In the genomic region with DNA sequence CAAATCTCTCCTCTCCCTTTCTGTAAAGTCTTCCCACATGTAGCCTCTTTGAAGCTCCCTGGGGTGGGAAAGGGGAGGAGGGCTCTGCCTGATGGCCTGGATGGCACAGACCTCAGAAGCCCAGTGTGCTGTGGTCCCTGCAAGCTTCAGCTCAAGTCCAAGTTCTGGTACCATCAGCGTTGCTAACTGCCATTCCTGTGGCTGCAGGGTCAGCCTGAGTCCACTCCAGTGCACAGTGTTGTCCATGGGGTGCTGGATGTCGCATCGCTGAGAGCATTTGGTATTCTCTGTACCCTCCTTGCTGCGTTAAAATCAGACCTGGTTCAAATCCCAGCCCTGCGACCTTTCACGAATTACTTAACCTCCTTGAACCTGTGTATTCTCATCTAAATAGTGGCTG, we compare ENCODE assay signal across 30 cellular contexts.
DNase-seq lines count a peak whose midpoint lies in the region; ATAC-seq and TF ChIP-seq lines count a peak whose summit lies in the region.
"Had no signal": no experiment of that assay in that cellular context is flagged by ENCODE, and none has a peak within 500 bp of the region (broad histone marks: within the 10 kb centered on the region; RNA-seq: fewer than 3 reads in every experiment).

No MANE protein-coding gene starts in this region.

- no peak for DNase-seq in activated T-cell treated with anti-CD3 and anti-CD28 coated beads, Interleukin-2, amount 50 U/mL, for 72 hours
- DNase-seq in activated T-cell treated with anti-CD3 and anti-CD28 coated beads for 4 hours (no peak), WTC11 (ENCODE audit: low spot score) (no peak), mesothelial cell of epicardium (ENCODE audit: low spot score in 2 of 2, unreplicated experiment in 2 of 2) (no peak), mammary epithelial cell (no peak), dorsolateral prefrontal cortex (no peak), midbrain (lab: John Stamatoyannopoulos, UW) (no peak)
- DNase-seq: activated CD4-positive, alpha-beta T cell treated with anti-CD3 and anti-CD28 coated beads, Interleukin-2, amount 10 ng/mL, durations not matched to agents 24 days and 14 days; activated CD8-positive, alpha-beta memory T cell treated with anti-CD3 and anti-CD28 coated beads, Interleukin-2, amount 50 U/mL, for 48 hours; activated naive CD4-positive, alpha-beta T cell treated with Interleukin-2 at 50 U/mL for 16 hours; aorta; BE2C; central memory CD4-positive, alpha-beta T cell; erythroblast; foreskin fibroblast; left lung; MM.1S; NCI-H1417 treated with DMSO at 0.1 percent for 48 hours; NCI-H446 treated with DMSO at 0.1 percent for 48 hours; nucleus accumbens; PC-3; SHP77; stimulated activated CD4-positive, alpha-beta T cell treated with anti-CD3 and anti-CD28 coated beads, Interleukin-2, amount 100 ng/mL, for 24 hours; stimulated activated naive CD4-positive, alpha-beta T cell had no signal

- H3K27ac ChIP-seq in temporal lobe (ENCODE audit: low read depth, low read length) (peak overlapping the region; percentile 7), mammary epithelial cell (ENCODE audit: insufficient read depth, low read depth, low read length) (no peak overlapping the region), dorsolateral prefrontal cortex (peak overlapping the region in 13 of 59 donors; percentile 4 to 52 (median 23))
- H3K27ac ChIP-seq: A549, left lung had no signal

- dilution Hi-C loops in mammary epithelial cell (cut with HindIII; ENCODE audit: low sequenced_read_pairs) = loop anchor here (5.0 kb wide), 3 partner anchors 41 to 86 kb away; no protein-coding TSS in a partner anchor

- in situ Hi-C loops in mammary epithelial cell (cut with MboI; ENCODE audit: low sequenced_read_pairs in 2 of 2) = no loop called here

- no peak overlapping the region for H3K9ac ChIP-seq in mammary epithelial cell (ENCODE audit: insufficient read depth, low read length)

- POLR2A ChIA-PET in WTC11 (lab: Charles Lee) = no interaction called here

- H3K27ac Mint-ChIP-seq in activated T-cell treated with anti-CD3 and anti-CD28 coated beads, Interleukin-2, amount 50 U/mL, for 72 hours = peak overlapping the region; percentile 61
- H3K27ac Mint-ChIP-seq in WTC11 (peak overlapping the region; percentile 22; the same call in 1 of the 2 replicates), mesothelial cell of epicardium (peak overlapping the region; percentile 44)
- H3K27ac Mint-ChIP-seq: activated CD4-positive, alpha-beta T cell treated with anti-CD3 and anti-CD28 coated beads, Interleukin-2, amount 10 ng/mL, durations not matched to agents 24 days and 14 days; GM23338 had no signal

- peaks cover 2% of the 10 kb centered on the region for H3K27me3 ChIP-seq in mammary epithelial cell (ENCODE audit: insufficient read depth, low read length)
- no peaks in the 10 kb centered on the region for H3K27me3 ChIP-seq in dorsolateral prefrontal cortex
- H3K27me3 ChIP-seq: BE2C, left lung, thyroid gland had no signal

- H3K27me3 Mint-ChIP-seq in activated T-cell treated with anti-CD3 and anti-CD28 coated beads, Interleukin-2, amount 50 U/mL, for 72 hours (ENCODE audit: low read depth) = no peaks in the 10 kb centered on the region
- H3K27me3 Mint-ChIP-seq in WTC11 (ENCODE audit: low read depth) (no peaks in the 10 kb centered on the region), mesothelial cell of epicardium (ENCODE audit: low read depth) (no peaks in the 10 kb centered on the region)
- H3K27me3 Mint-ChIP-seq: activated CD4-positive, alpha-beta T cell treated with anti-CD3 and anti-CD28 coated beads, Interleukin-2, amount 10 ng/mL, durations not matched to agents 24 days and 14 days had no signal

- intact Hi-C loops in mammary epithelial cell (cut with micrococcal nuclease) = no loop called here
- intact Hi-C loops in dorsolateral prefrontal cortex (cut with DNase I) = no loop called here

- BruUV-seq in mammary epithelial cell (replicated peaks; lab: Mats Ljungman, UMichigan) = no TSS peak

- no peaks in the 10 kb centered on the region for H4K20me1 ChIP-seq in mammary epithelial cell (ENCODE audit: insufficient read depth, low read length)

- no peaks in the 10 kb centered on the region for H3K9me3 Mint-ChIP-seq in activated T-cell treated with anti-CD3 and anti-CD28 coated beads, Interleukin-2, amount 50 U/mL, for 72 hours
- no peaks in the 10 kb centered on the region for H3K9me3 Mint-ChIP-seq in WTC11
- H3K9me3 Mint-ChIP-seq in mesothelial cell of epicardium = no peaks in the 10 kb centered on the region
- H3K9me3 Mint-ChIP-seq: activated CD4-positive, alpha-beta T cell treated with anti-CD3 and anti-CD28 coated beads, Interleukin-2, amount 10 ng/mL, durations not matched to agents 24 days and 14 days; GM23338 had no signal

- no peaks in the 10 kb centered on the region for H3K36me3 ChIP-seq in mammary epithelial cell (ENCODE audit: insufficient read depth, low read length)
- H3K36me3 ChIP-seq: BE2C, left lung, thyroid gland had no signal

- H3K4me3 ChIP-seq in mammary epithelial cell (replicated peaks in 1 of 3; ENCODE audit: insufficient read depth in 1 of 3, low read depth in 2 of 3, low read length in 3 of 3) (no peak overlapping the region), dorsolateral prefrontal cortex (no peak overlapping the region)
- H3K4me3 ChIP-seq: A549, GM23338, K562, left lung, skin epidermis, thyroid gland had no signal

- H3K4me1 ChIP-seq in mammary epithelial cell (ENCODE audit: insufficient read depth, low read length) = peaks cover 25% of the 10 kb centered on the region
- H3K4me1 ChIP-seq: A549, BE2C had no signal

- H3K4me1 Mint-ChIP-seq in activated T-cell treated with anti-CD3 and anti-CD28 coated beads, Interleukin-2, amount 50 U/mL, for 72 hours (ENCODE audit: low read depth) = peaks cover 96% of the 10 kb centered on the region
- H3K4me1 Mint-ChIP-seq in WTC11 = peaks cover 78% of the 10 kb centered on the region
- peaks cover 30% of the 10 kb centered on the region for H3K4me1 Mint-ChIP-seq in mesothelial cell of epicardium

- CTCF ChIA-PET in WTC11 (lab: Charles Lee) (interaction anchor here (1.3 kb wide), 1 partner anchor 12 kb away, joined by 3 read pairs; no protein-coding TSS in a partner anchor), mammary epithelial cell (lab: Charles Lee; ENCODE audit: low non-redundant PET) (no interaction called here)

- ATAC-seq in activated T-cell treated with anti-CD3 and anti-CD28 coated beads, Interleukin-2, amount 50 U/mL, for 72 hours (replicated peaks in 1 of 2) = no peak
- ATAC-seq in WTC11 = no peak
- ATAC-seq: A549, GM23338, K562, left lung, PC-3 had no signal

- H2AFZ ChIP-seq in mammary epithelial cell (ENCODE audit: low read depth, low read length) = no peak overlapping the region
- H2AFZ ChIP-seq: GM23338 had no signal

- H3K79me2 ChIP-seq in mammary epithelial cell (ENCODE audit: insufficient read depth, low read length) = no peaks in the 10 kb centered on the region

- H3K4me3 Mint-ChIP-seq in activated T-cell treated with anti-CD3 and anti-CD28 coated beads, Interleukin-2, amount 50 U/mL, for 72 hours = no peak overlapping the region
- H3K4me3 Mint-ChIP-seq in WTC11 (no peak overlapping the region), mesothelial cell of epicardium (no peak overlapping the region)
- H3K4me3 Mint-ChIP-seq: activated CD4-positive, alpha-beta T cell treated with anti-CD3 and anti-CD28 coated beads, Interleukin-2, amount 10 ng/mL, durations not matched to agents 24 days and 14 days; GM23338 had no signal

- WGBS in mammary epithelial cell (ENCODE audit: low coverage, missing lambda C conversion rate) = 98% methylated on average over 5 of the region's 6 CpGs

- no peaks in the 10 kb centered on the region for H3K9me3 ChIP-seq in mammary epithelial cell (replicated peaks; ENCODE audit: insufficient read depth, low read length)
- H3K9me3 ChIP-seq: A549, BE2C, left lung, thyroid gland had no signal

- TF ChIP-seq CTCF in WTC11 (IDR thresholded peaks at IDR 0.05) (no peak), mesothelial cell of epicardium (IDR thresholded peaks at IDR 0.05; ENCODE audit: unreplicated experiment) (no peak), mammary epithelial cell (conservative IDR thresholded peaks at IDR 0.05 in 1 of 2, IDR thresholded peaks at IDR 0.05 in 1 of 2; ENCODE audit: extremely low read depth in 1 of 2, insufficient read depth in 1 of 2, low read depth in 1 of 2, low read length in 2 of 2) (no peak), dorsolateral prefrontal cortex (IDR thresholded peaks at IDR 0.05 in 54 of 56, conservative IDR thresholded peaks at IDR 0.05 in 2 of 56; ENCODE audit: low read depth in 1 of 56, partially characterized antibody in 56 of 56) (no peak)

- no peak overlapping the region for H3K4me2 ChIP-seq in mammary epithelial cell (ENCODE audit: insufficient read depth, low read depth, low read length)
- H3K4me2 ChIP-seq: A549, GM23338 had no signal

- no peaks in the 10 kb centered on the region for H3K36me3 Mint-ChIP-seq in activated T-cell treated with anti-CD3 and anti-CD28 coated beads, Interleukin-2, amount 50 U/mL, for 72 hours (ENCODE audit: insufficient read depth in 2 of 2)
- H3K36me3 Mint-ChIP-seq in WTC11 (no peaks in the 10 kb centered on the region), mesothelial cell of epicardium (no peaks in the 10 kb centered on the region)

TF ChIP-seq in WTC11, 78 proteins besides CTCF, POLR2A, EP300 and RAD21:
- TF ChIP-seq ERG (CRISPR knock-in tag; IDR thresholded peaks at IDR 0.05) (no peak), GTF2I (CRISPR knock-in tag; conservative IDR thresholded peaks at IDR 0.05) (no peak), FOXJ3 (CRISPR knock-in tag; IDR thresholded peaks at IDR 0.05; ENCODE audit: borderline replicate concordance) (no peak), ZNF138 (CRISPR knock-in tag; conservative IDR thresholded peaks at IDR 0.05) (no peak), ZBTB21 (CRISPR knock-in tag; IDR thresholded peaks at IDR 0.05; ENCODE audit: borderline replicate concordance) (no peak)
